20 cellular contexts compared by ENCODE assay signal in genomic region chr18:58659691-58660090, GRCh38. TPM values are rescaled to one million over a fixed set of nuclear protein-coding genes. Genes with fewer than 3 reads are reported as not detected.
DNase-seq lines count a peak whose midpoint lies in the region; ATAC-seq, FAIRE-seq and TF ChIP-seq lines count a peak whose summit lies in the region.
"Had no signal": no experiment of that assay in that cellular context is flagged by ENCODE, and none has a peak within 500 bp of the region (broad histone marks: within the 10 kb centered on the region; RNA-seq: fewer than 3 reads in every experiment).

No MANE protein-coding gene starts in this region.

- 36% methylated on average over 4 of the region's 4 CpGs for WGBS in GM12878 (ENCODE audit: insufficient coverage, insufficient replicate concordance, low lambda C conversion rate, missing lambda C conversion rate)
- WGBS in spleen, 5 donors = 86 to 96% (median 92%) methylated on average over 4 of the region's 4 CpGs

- H3K9ac ChIP-seq in GM12878 (ENCODE audit: control insufficient read depth, insufficient read depth, low read length) = peak overlapping the region; percentile 76

- H3K27ac Mint-ChIP-seq in activated naive CD4-positive, alpha-beta T cell treated with anti-CD3 and anti-CD28 coated beads, Interleukin-2, amount 10 ng/mL, durations not matched to agents 7 days and 5 days = peak overlapping the region; percentile 95
- peak overlapping the region; percentile 59 to 91 (median 67) for H3K27ac Mint-ChIP-seq in IgD-negative memory B cell
- H3K27ac Mint-ChIP-seq: type B pancreatic cell had no signal

- H2AFZ ChIP-seq in GM12878 (ENCODE audit: control insufficient read depth, low read depth, low read length) = no peak overlapping the region
- H2AFZ ChIP-seq: PC-9 had no signal

- POLR2A ChIA-PET in GM12878 (lab: Charles Lee) = interaction anchor here (0.8 to 4.5 kb wide), 13 partner anchors 9 to 435 kb away, joined by 3 to 54 read pairs (median 10); partner anchors contain the start of gene MALT1

- TF ChIP-seq CTCF in GM12878 (IDR thresholded peaks at IDR 0.05 in 2 of 3, conservative IDR thresholded peaks at IDR 0.05 in 1 of 3; ENCODE audit: control insufficient read depth in 2 of 3, extremely low read depth in 1 of 3, insufficient read depth in 1 of 3, low read depth in 3 of 3, low read length in 3 of 3) (no peak), spleen (IDR thresholded peaks at IDR 0.05 in 8 of 11, conservative IDR thresholded peaks at IDR 0.05 in 3 of 11) (no peak), vagina (IDR thresholded peaks at IDR 0.05) (no peak)

- H3K9me3 ChIP-seq in GM12878 (replicated peaks; ENCODE audit: control insufficient read depth, insufficient read depth, low read length) (peaks cover 2% of the 10 kb centered on the region; the same call in 1 of the 3 replicates), spleen (peaks cover 0 to 11% (median 7%) of the 10 kb centered on the region in 8 donors), vagina (no peaks in the 10 kb centered on the region)
- H3K9me3 ChIP-seq: right atrium auricular region, SJCRH30 had no signal

- H3K79me2 ChIP-seq in GM12878 (ENCODE audit: control insufficient read depth, insufficient read depth, low read length) = peaks cover 53% of the 10 kb centered on the region

- H3K36me3 ChIP-seq in GM12878 (ENCODE audit: control insufficient read depth in 2 of 2, insufficient read depth in 2 of 2, low read length in 1 of 2) = no peaks in the 10 kb centered on the region
- no peaks in the 10 kb centered on the region for H3K36me3 ChIP-seq in spleen
- no peaks in the 10 kb centered on the region for H3K36me3 ChIP-seq in vagina
- H3K36me3 ChIP-seq: esophagus squamous epithelium, right atrium auricular region, SJCRH30 had no signal

- TF ChIP-seq POLR2A in GM12878 (IDR thresholded peaks at IDR 0.05; ENCODE audit: low read depth, low read length) = no peak
- TF ChIP-seq POLR2A in spleen (IDR thresholded peaks at IDR 0.05) = no peak
- TF ChIP-seq POLR2A in vagina (IDR thresholded peaks at IDR 0.05) = no peak

- H3K27me3 ChIP-seq in GM12878 (replicated peaks in 1 of 2; ENCODE audit: control insufficient read depth in 2 of 2, insufficient read depth in 2 of 2, low read length in 1 of 2) = no peaks in the 10 kb centered on the region
- H3K27me3 ChIP-seq in spleen (replicated peaks in 1 of 7) = no peaks in the 10 kb centered on the region
- H3K27me3 ChIP-seq in vagina = no peaks in the 10 kb centered on the region
- H3K27me3 ChIP-seq: esophagus squamous epithelium, right atrium auricular region, SJCRH30 had no signal

- no peak for DNase-seq in activated naive CD4-positive, alpha-beta T cell treated with anti-CD3 and anti-CD28 coated beads, Interleukin-2, amount 10 ng/mL, durations not matched to agents 7 days and 5 days
- DNase-seq in activated naive CD4-positive, alpha-beta T cell treated with Interleukin-2 at 50 U/mL for 16 hours = no peak
- DNase-seq in GM12878 (ENCODE audit: low read depth, low spot score) (no peak), spleen (no peak), LoVo (ENCODE audit: low spot score) (no peak), vagina (ENCODE audit: extremely low spot score in 2 of 2) (no peak), KG1 (lab: John Stamatoyannopoulos, UW) (no peak)
- DNase-seq: ACHN; esophagus squamous epithelium; NCI-H1436; NCI-H2171; NCI-H748 treated with DMSO at 0.1 percent for 48 hours; PC-9; SJCRH30; stimulated activated naive CD8-positive, alpha-beta T cell treated with anti-CD3 and anti-CD28 coated beads, Interleukin-15, amount 100 ng/mL, for 72 hours; T-helper 9 cell had no signal

- RAD21 ChIA-PET in GM12878 (lab: Charles Lee; ENCODE audit: unreplicated experiment) = interaction anchor here (0.9 to 6.0 kb wide), 17 partner anchors 8 to 135 kb away, joined by 3 to 171 read pairs (median 7); partner anchors contain the start of gene MALT1

- peaks cover 15% of the 10 kb centered on the region for H3K9me3 Mint-ChIP-seq in activated naive CD4-positive, alpha-beta T cell treated with anti-CD3 and anti-CD28 coated beads, Interleukin-2, amount 10 ng/mL, durations not matched to agents 7 days and 5 days
- H3K9me3 Mint-ChIP-seq in IgD-negative memory B cell = peaks cover 0 to 5% (median 0%) of the 10 kb centered on the region in 3 donors

- peak overlapping the region; percentile 81 for H3K4me2 ChIP-seq in GM12878 (ENCODE audit: control insufficient read depth, insufficient read depth)
- H3K4me2 ChIP-seq: PC-9 had no signal

- no peak for TF ChIP-seq EP300 in GM12878 (IDR thresholded peaks at IDR 0.05; ENCODE audit: borderline replicate concordance in 1 of 2, control insufficient read depth in 1 of 2, low read depth in 2 of 2, low read length in 2 of 2)

- no peaks in the 10 kb centered on the region for H3K27me3 Mint-ChIP-seq in activated naive CD4-positive, alpha-beta T cell treated with anti-CD3 and anti-CD28 coated beads, Interleukin-2, amount 10 ng/mL, durations not matched to agents 7 days and 5 days
- no peaks in the 10 kb centered on the region for H3K27me3 Mint-ChIP-seq in IgD-negative memory B cell
- H3K27me3 Mint-ChIP-seq: stimulated activated naive CD8-positive, alpha-beta T cell treated with anti-CD3 and anti-CD28 coated beads, Interleukin-15, amount 100 ng/mL, for 72 hours; type B pancreatic cell had no signal

- no peak for FAIRE-seq in GM12878 (lab: Jason Lieb, UNC)
- FAIRE-seq: HTR-8/SVneo had no signal

- ATAC-seq in GM12878 = no peak
- ATAC-seq: stimulated activated naive CD8-positive, alpha-beta T cell treated with anti-CD3 and anti-CD28 coated beads, Interleukin-15, amount 100 ng/mL, for 72 hours had no signal

- H3K27ac ChIP-seq in GM12878 (ENCODE audit: control insufficient read depth, insufficient read depth) (peak overlapping the region; percentile 94), spleen (peak overlapping the region in 7 of 8 donors; percentile 62 to 84 (median 76)), vagina (no peak overlapping the region)
- H3K27ac ChIP-seq: esophagus squamous epithelium, PC-9, right atrium auricular region, SJCRH30 had no signal

- peaks cover 53% of the 10 kb centered on the region for H3K36me3 Mint-ChIP-seq in activated naive CD4-positive, alpha-beta T cell treated with anti-CD3 and anti-CD28 coated beads, Interleukin-2, amount 10 ng/mL, durations not matched to agents 7 days and 5 days
- H3K36me3 Mint-ChIP-seq in IgD-negative memory B cell = peaks cover 4% of the 10 kb centered on the region
- H3K36me3 Mint-ChIP-seq: type B pancreatic cell had no signal

- H3K4me1 ChIP-seq in GM12878 (ENCODE audit: control insufficient read depth, insufficient read depth, low read length) = peaks cover 33% of the 10 kb centered on the region
- H3K4me1 ChIP-seq in spleen = peaks cover 12 to 73% (median 41%) of the 10 kb centered on the region in 6 donors
- no peaks in the 10 kb centered on the region for H3K4me1 ChIP-seq in vagina
- H3K4me1 ChIP-seq: SJCRH30 had no signal

- TF ChIP-seq RAD21 in GM12878 (IDR thresholded peaks at IDR 0.05; ENCODE audit: insufficient read depth, low read depth, low read length) = no peak

- H3K4me1 Mint-ChIP-seq in activated naive CD4-positive, alpha-beta T cell treated with anti-CD3 and anti-CD28 coated beads, Interleukin-2, amount 10 ng/mL, durations not matched to agents 7 days and 5 days = peaks cover 64% of the 10 kb centered on the region
- H3K4me1 Mint-ChIP-seq in IgD-negative memory B cell = peaks cover 60 to 68% (median 67%) of the 10 kb centered on the region in 3 donors

- CTCF ChIA-PET in activated naive CD4-positive, alpha-beta T cell treated with anti-CD3 and anti-CD28 coated beads, Interleukin-2, amount 10 ng/mL, durations not matched to agents 7 days and 5 days (lab: Charles Lee) = interaction anchor here (2.3 kb wide), 1 partner anchor 104 kb away, joined by 10 read pairs; no protein-coding TSS in a partner anchor
- CTCF ChIA-PET in GM12878 (lab: Yijun Ruan, JAX) = interaction anchor here (0.6 to 5.5 kb wide), 12 partner anchors 9 to 482 kb away, joined by 3 to 58 read pairs (median 8); partner anchors contain the start of gene MALT1

- no TSS peak for BruUV-seq in GM12878 (replicated peaks; lab: Mats Ljungman, UMichigan)

- in situ Hi-C loops in GM12878 (cut with MboI) = loop anchor here (5.0 to 25.0 kb wide), 2 partner anchors 127 to 1253 kb away; no protein-coding TSS in a partner anchor

- intact Hi-C loops in GM12878 (cut with micrococcal nuclease; ENCODE audit: unreplicated experiment) (loop anchor here (2.0 kb wide), 2 partner anchors 45 to 97 kb away; no protein-coding TSS in a partner anchor), spleen (cut with DNase I; ENCODE audit: low total_unique reads) (no loop called here), vagina (cut with DNase I) (no loop called here)

- H3K4me3 Mint-ChIP-seq in activated naive CD4-positive, alpha-beta T cell treated with anti-CD3 and anti-CD28 coated beads, Interleukin-2, amount 10 ng/mL, durations not matched to agents 7 days and 5 days = peak overlapping the region; percentile 67
- H3K4me3 Mint-ChIP-seq in IgD-negative memory B cell = peak overlapping the region; percentile 66 to 90 (median 82)
- H3K4me3 Mint-ChIP-seq: stimulated activated naive CD8-positive, alpha-beta T cell treated with anti-CD3 and anti-CD28 coated beads, Interleukin-15, amount 100 ng/mL, for 72 hours; type B pancreatic cell had no signal

- SMC1A ChIA-PET in GM12878 (lab: Charles Lee; ENCODE audit: uncharacterized antibody, unreplicated experiment) = interaction anchor here (0.7 to 29.9 kb wide), 19 partner anchors 8 to 123 kb away, joined by 3 to 682 read pairs (median 6); partner anchors contain the start of gene MALT1

- H4K20me1 ChIP-seq in GM12878 (ENCODE audit: control insufficient read depth, insufficient read depth) = no peaks in the 10 kb centered on the region

- H3K4me3 ChIP-seq in GM12878 (peak overlapping the region; percentile 75), spleen (peak overlapping the region in 4 of 8 donors; percentile 20 to 64 (median 36)), vagina (no peak overlapping the region)
- H3K4me3 ChIP-seq: esophagus squamous epithelium, PC-9, right atrium auricular region, SJCRH30 had no signal

RNA-seq across cellular contexts. Expression of gene MALT1, which starts 11.6 kb away (rescaled TPM):
- polyA plus RNA-seq in IgD-negative memory B cell (51.9 TPM), GM12878 (2011; rRNA removed) (126 and 179 TPM in 2 replicates), GM12878 (2014; fragmentation: Illumina TruSeq; extraction: Trizol) (54.2 and 67.3 TPM in 2 replicates), GM12878 (2014; fragmentation: Nextera tagmentation; extraction: Ambion mirVana) (10 to 100 TPM; 17.6 to 32.5 TPM), GM12878 (2014; rRNA removed) (33.9 and 40.3 TPM in 2 replicates), GM12878 (2016; fragmentation: Nextera tagmentation; extraction: Ambion mirVana) (10 to 100 TPM; 32.5 to 37.2 TPM), spleen (10 to 100 TPM; 13.3 to 16.8 (median 15.6) TPM)
- 326 and 345 TPM in 2 replicates for total RNA-seq in GM12878 (2013; cell fraction: nucleolus; rRNA removed)
- total RNA-seq in GM12878 (2014; rRNA removed) (61.5 and 79.2 TPM in 2 replicates), GM12878 (2014; rRNA removed; fragmentation: Illumina TruSeq; extraction: Trizol) (65.8 and 71.2 TPM in 2 replicates), GM12878 (2021) (49.8 and 50.6 TPM in 2 replicates), spleen (10 to 100 TPM; 47.9 to 59.6 (median 51.3) TPM), vagina (35.8 TPM)
- polyA plus RNA-seq in GM12878 (2011; ENCODE audit: low read depth) = 19.6 TPM
- polyA plus RNA-seq in GM12878 (2011; cell fraction: cytosol; rRNA removed) = 40.3 and 53.0 TPM in 2 replicates
- polyA plus RNA-seq in GM12878 (2011; cell fraction: nucleus; rRNA removed) = 145 and 211 TPM in 2 replicates
- 25.7 and 45.2 TPM in 2 replicates for polyA plus RNA-seq in GM12878 (2012)
- 83.9 and 129 TPM in 2 replicates for polyA minus RNA-seq in GM12878 (2011; rRNA and poly(A)+ RNA removed)
- 28.5 and 42.0 TPM in 2 replicates for polyA minus RNA-seq in GM12878 (2011; cell fraction: cytosol; rRNA and poly(A)+ RNA removed)
- polyA minus RNA-seq in GM12878 (2011; cell fraction: nucleus; rRNA and poly(A)+ RNA removed) = 66.7 and 73.4 TPM in 2 replicates

RNA-seq across cellular contexts. Expression of gene ALPK2, which starts 30.8 kb away (rescaled TPM):
- polyA plus RNA-seq in IgD-negative memory B cell (not detected), GM12878 (2011; rRNA removed) (27.4 and 36.5 TPM in 2 replicates), GM12878 (2014; fragmentation: Illumina TruSeq; extraction: Trizol) (4.8 and 4.9 TPM in 2 replicates), GM12878 (2014; fragmentation: Nextera tagmentation; extraction: Ambion mirVana) (1 to 10 TPM; 1.6 to 1.8 TPM), GM12878 (2014; rRNA removed) (3.4 TPM in 2 replicates), GM12878 (2016; fragmentation: Nextera tagmentation; extraction: Ambion mirVana) (1 to 10 TPM; 5.1 to 6.0 TPM), spleen (1 to 10 TPM in 1 of 3 donors, under 1 TPM in 2; 0.93 to 2.1 (median 1.00) TPM)
- total RNA-seq in GM12878 (2013; cell fraction: nucleolus; rRNA removed) = 28.8 and 29.7 TPM in 2 replicates
- total RNA-seq in GM12878 (2014; rRNA removed) (4.5 and 5.8 TPM in 2 replicates), GM12878 (2014; rRNA removed; fragmentation: Illumina TruSeq; extraction: Trizol) (8.1 and 8.5 TPM in 2 replicates), GM12878 (2021) (4.3 and 5.1 TPM in 2 replicates), spleen (1 to 10 TPM in 3 of 7 donors, under 1 TPM in 4; 0.66 to 3.1 (median 0.94) TPM), vagina (2.2 TPM)
- polyA plus RNA-seq in GM12878 (2011; ENCODE audit: low read depth) = 2.5 TPM
- 14.0 TPM in 2 replicates for polyA plus RNA-seq in GM12878 (2011; cell fraction: cytosol; rRNA removed)
- 68.7 and 99.5 TPM in 2 replicates for polyA plus RNA-seq in GM12878 (2011; cell fraction: nucleus; rRNA removed)
- 2.4 and 3.8 TPM in 2 replicates for polyA plus RNA-seq in GM12878 (2012)
- polyA minus RNA-seq in GM12878 (2011; rRNA and poly(A)+ RNA removed) = 53.4 and 56.6 TPM in 2 replicates
- 10.0 and 12.4 TPM in 2 replicates for polyA minus RNA-seq in GM12878 (2011; cell fraction: cytosol; rRNA and poly(A)+ RNA removed)
- 96.9 and 97.0 TPM in 2 replicates for polyA minus RNA-seq in GM12878 (2011; cell fraction: nucleus; rRNA and poly(A)+ RNA removed)
